17 cellular contexts compared by ENCODE assay signal in genomic region chr20:11901127-11901526, GRCh38. TPM values are rescaled to one million over a fixed set of nuclear protein-coding genes. Genes with fewer than 3 reads are reported as not detected.
DNase-seq lines count a peak whose midpoint lies in the region; ATAC-seq, FAIRE-seq and TF ChIP-seq lines count a peak whose summit lies in the region.
"Had no signal": no experiment of that assay in that cellular context is flagged by ENCODE, and none has a peak within 500 bp of the region (broad histone marks: within the 10 kb centered on the region; RNA-seq: fewer than 3 reads in every experiment).

No MANE protein-coding gene starts in this region.

- ATAC-seq in GM21381 (IDR thresholded peaks at IDR 0.05; ENCODE audit: unreplicated experiment): no peak
- ATAC-seq: gastrocnemius medialis, left colon, natural killer cell, T-cell had no signal

- DNase-seq in GM23248: peak; percentile 87
- peak; percentile 82 for DNase-seq in RCC 7860 (ENCODE audit: low spot score)
- no peak for DNase-seq in epithelial cell of prostate (ENCODE audit: low read depth, low spot score)
- peak; percentile 54 for DNase-seq in renal cortical epithelial cell (ENCODE audit: low read depth)
- no peak for DNase-seq in C1 segment of cervical spinal cord (lab: John Stamatoyannopoulos, UW)
- DNase-seq in tibial nerve (ENCODE audit: low spot score in 2 of 2): no peak
- DNase-seq in H7: no peak
- DNase-seq: activated effector memory CD4-positive, alpha-beta T cell treated with Interleukin-2 at 50 U/mL for 16 hours; cortex of kidney; gastrocnemius medialis; left colon; natural killer cell; NCI-H2029; T-cell had no signal

- peak overlapping the region; percentile 60 for H3K4me2 ChIP-seq in GM23248 (ENCODE audit: unreplicated experiment)

- TF ChIP-seq CTCF in tibial nerve (IDR thresholded peaks at IDR 0.05): no peak

- no peaks in the 10 kb centered on the region for H3K9me2 ChIP-seq in GM23248 (ENCODE audit: insufficient read depth)

- no peaks in the 10 kb centered on the region for H3K9me3 ChIP-seq in GM23248 (ENCODE audit: low read depth)
- H3K9me3 ChIP-seq in tibial nerve: no peaks in the 10 kb centered on the region
- H3K9me3 ChIP-seq: gastrocnemius medialis, HAP-1 had no signal

- H3K4me1 ChIP-seq in GM23248 (ENCODE audit: insufficient read depth) (peaks cover 21% of the 10 kb centered on the region), tibial nerve (peaks cover 0 to 33% (median 0%) of the 10 kb centered on the region in 4 donors)
- H3K4me1 ChIP-seq: HAP-1 had no signal

- H3K27me3 ChIP-seq in GM23248 (replicated peaks; ENCODE audit: insufficient read depth): no peaks in the 10 kb centered on the region
- H3K27me3 ChIP-seq in tibial nerve: no peaks in the 10 kb centered on the region
- no peaks in the 10 kb centered on the region for H3K27me3 ChIP-seq in H7 (ENCODE audit: control insufficient read depth, insufficient read depth, low read length)
- H3K27me3 ChIP-seq: gastrocnemius medialis had no signal

- TF ChIP-seq POLR2A in tibial nerve (IDR thresholded peaks at IDR 0.05): no peak

- H3K79me2 ChIP-seq in GM23248 (ENCODE audit: insufficient read depth): peaks cover 80% of the 10 kb centered on the region

- H3F3A ChIP-seq in GM23248 (ENCODE audit: insufficient read depth): peaks cover 27% of the 10 kb centered on the region

- no peaks in the 10 kb centered on the region for H4K20me1 ChIP-seq in GM23248 (ENCODE audit: insufficient read depth)

- in situ Hi-C loops in GM23248 (cut with MboI): no loop called here

- peak; percentile 75 for FAIRE-seq in RCC 7860 (lab: Jason Lieb, UNC)
- FAIRE-seq: D721Med had no signal

- H3K27ac ChIP-seq in GM23248: peak overlapping the region; percentile 55
- peak overlapping the region; percentile 53 for H3K27ac ChIP-seq in epithelial cell of prostate
- H3K27ac ChIP-seq in tibial nerve: no peak overlapping the region
- H3K27ac ChIP-seq: gastrocnemius medialis had no signal

- no peak for TF ChIP-seq EP300 in tibial nerve (IDR thresholded peaks at IDR 0.05)

- 19 to 29% methylated on average over 3 of the region's 3 CpGs for WGBS in GM23248 (ENCODE audit: low coverage in 1 of 2, low lambda C conversion rate in 2 of 2, missing lambda C conversion rate in 2 of 2), 2 experiments
- WGBS in tibial nerve, 2 donors: 96% methylated on average over 3 of the region's 3 CpGs

- no peak overlapping the region for H3K9ac ChIP-seq in GM23248

- 0 out of 2 replicates have a peak overlapping the region, but pooled peaks have one; percentile 9 for H3K4me3 ChIP-seq in GM23248
- H3K4me3 ChIP-seq in tibial nerve: no peak overlapping the region
- no peak overlapping the region for H3K4me3 ChIP-seq in H7 (ENCODE audit: insufficient read depth, low read depth, low read length)
- H3K4me3 ChIP-seq: gastrocnemius medialis, HAP-1 had no signal

- H3K36me3 ChIP-seq in GM23248 (ENCODE audit: low read depth) (no peaks in the 10 kb centered on the region), tibial nerve (no peaks in the 10 kb centered on the region), H7 (replicated peaks; ENCODE audit: control insufficient read depth, insufficient read depth, low read length) (no peaks in the 10 kb centered on the region)
- H3K36me3 ChIP-seq: gastrocnemius medialis, HAP-1 had no signal

- H2AFZ ChIP-seq in GM23248: no peak overlapping the region

RNA-seq across cellular contexts. Expression of gene BTBD3, which starts 16.6 kb away (rescaled TPM):
- total RNA-seq in GM23248 (2014; rRNA removed; shearing (Covaris generic)): 30.5 and 33.8 TPM in 2 replicates
- polyA plus RNA-seq in GM23248 (2016; fragmentation: Nextera tagmentation; extraction: Ambion mirVana): 11.4 and 12.5 TPM in 2 replicates
- total RNA-seq in renal cortical epithelial cell: 30.6 and 50.5 TPM in 2 replicates
- 10 to 100 TPM; 29.8 to 48.1 (median 38.7) TPM for total RNA-seq in tibial nerve
- total RNA-seq in H7 (2014; rRNA removed; shearing (Covaris generic)): 51.8 and 61.1 TPM in 2 replicates

Comparison
In these comparisons a context has a peak if more than half of its experiments do, and no peak if none do; other contexts are left out.
1. DNase-seq: peak in GM23248 (single experiment), RCC 7860 (single experiment) and renal cortical epithelial cell (single experiment); none in epithelial cell of prostate (single experiment), C1 segment of cervical spinal cord (0 of 14), tibial nerve (0 of 2) and H7 (single experiment).
2. H3K27ac ChIP-seq: peak in GM23248 (single experiment) and epithelial cell of prostate (single experiment); none in tibial nerve (0 of 4).